In the genomic region with DNA sequence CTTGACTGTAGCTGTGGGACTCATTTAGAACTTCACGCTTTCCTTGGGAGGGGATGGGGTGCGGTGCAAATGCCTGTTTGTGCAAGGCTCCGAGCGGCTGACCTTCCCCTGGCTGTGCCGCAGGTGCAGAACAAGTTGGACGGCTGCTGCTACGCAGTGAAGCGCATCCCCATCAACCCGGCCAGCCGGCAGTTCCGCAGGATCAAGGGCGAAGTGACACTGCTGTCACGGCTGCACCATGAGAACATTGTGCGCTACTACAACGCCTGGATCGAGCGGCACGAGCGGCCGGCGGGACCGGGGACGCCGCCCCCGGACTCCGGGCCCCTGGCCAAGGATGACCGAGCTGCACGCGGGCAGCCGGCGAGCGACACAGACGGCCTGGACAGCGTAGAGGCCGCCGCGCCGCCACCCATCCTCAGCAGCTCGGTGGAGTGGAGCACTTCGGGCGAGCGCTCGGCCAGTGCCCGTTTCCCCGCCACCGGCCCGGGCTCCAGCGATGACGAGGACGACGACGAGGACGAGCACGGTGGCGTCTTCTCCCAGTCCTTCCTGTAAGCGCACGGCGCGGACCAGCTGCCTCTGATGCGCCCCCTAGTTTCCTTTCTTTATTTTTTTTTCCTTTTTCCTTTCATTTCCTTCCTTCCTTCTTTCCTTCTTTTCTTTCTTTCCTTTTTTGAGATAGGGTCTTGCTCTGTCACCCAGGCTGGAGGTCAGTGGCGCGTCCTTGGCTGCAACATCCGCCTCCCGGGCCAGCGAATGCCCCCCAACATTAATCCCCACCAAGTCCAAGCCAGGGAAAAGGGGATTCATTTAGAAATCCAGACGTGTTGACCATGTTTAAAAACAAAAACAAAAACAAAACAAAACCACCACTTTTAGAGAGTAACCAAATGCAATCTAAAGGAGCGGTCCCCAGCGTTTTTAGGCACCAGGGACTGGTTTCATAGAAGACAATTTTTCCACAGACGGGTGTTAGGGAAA, we compare ENCODE assay signal across 7 cellular contexts. TPM values are rescaled to one million over a fixed set of nuclear protein-coding genes. Genes with fewer than 3 reads are reported as not detected.
DNase-seq lines count a peak whose midpoint lies in the region; ATAC-seq and TF ChIP-seq lines count a peak whose summit lies in the region.

No MANE protein-coding gene starts in this region.

- CTCF ChIA-PET in HEK293T (lab: Yijun Ruan, JAX), result interaction anchor here (0.8 kb wide), 1 partner anchor 9 kb away, joined by 3 read pairs; no protein-coding TSS in a partner anchor

- peaks cover 0 to 9% (median 4%) of the 10 kb centered on the region in 4 donors for H3K36me3 ChIP-seq in right lobe of liver

- H3K4me1 ChIP-seq in right lobe of liver, result peaks cover 0 to 4% (median 1%) of the 10 kb centered on the region in 4 donors

- no peaks in the 10 kb centered on the region for H3K27me3 ChIP-seq in right lobe of liver

- POLR2A ChIA-PET in HEK293T (lab: Yijun Ruan, JAX), result no interaction called here

- DNase-seq in HEK293T (ENCODE audit: extremely low spot score) (peak; percentile 33), SK-N-DZ (ENCODE audit: low spot score) (peak; percentile 62), endothelial cell (ENCODE audit: low spot score) (peak; percentile 25), right lobe of liver (peak; percentile 85 to 86 (median 85)), DMS53 treated with DMSO at 0.1 percent for 48 hours (lab: John Stamatoyannopoulos, UW; ENCODE audit: unreplicated experiment) (no peak)
- DNase-seq in stimulated activated CD4-positive, alpha-beta T cell treated with anti-CD3 and anti-CD28 coated beads, Interleukin-1b, Interleukin-23, amount 100 ng/mL, for 48 hours, result no peak

- no peaks in the 10 kb centered on the region for H3K9me3 Mint-ChIP-seq in endothelial cell (ENCODE audit: unreplicated experiment)

- H3K4me1 Mint-ChIP-seq in endothelial cell (ENCODE audit: unreplicated experiment), result peaks cover 4% of the 10 kb centered on the region

- H3K9me3 ChIP-seq in right lobe of liver, result no peaks in the 10 kb centered on the region

- peak overlapping the region; percentile 74 for H3K4me3 Mint-ChIP-seq in endothelial cell (ENCODE audit: unreplicated experiment)

- peak overlapping the region; percentile 74 to 81 (median 76) for H3K27ac ChIP-seq in right lobe of liver
- peak overlapping the region; percentile 83 for H3K27ac ChIP-seq in temporal lobe (ENCODE audit: low read depth, low read length)

- intact Hi-C loops in right lobe of liver (cut with DNase I), result no loop called here

- 20% methylated on average over 19 of the region's 69 CpGs for WGBS in right lobe of liver (ENCODE audit: insufficient coverage, low coverage, low lambda C conversion rate, missing lambda C conversion rate)

- no peak for TF ChIP-seq CTCF in endothelial cell (IDR thresholded peaks at IDR 0.05; ENCODE audit: unreplicated experiment)
- peak; percentile 31 to 61 (median 49) for TF ChIP-seq CTCF in right lobe of liver (IDR thresholded peaks at IDR 0.05)

- H3K27ac Mint-ChIP-seq in endothelial cell (ENCODE audit: unreplicated experiment), result peak overlapping the region; percentile 86

- peak; percentile 90 to 97 (median 95) for ATAC-seq in right lobe of liver

- peak; percentile 64 for TF ChIP-seq POLR2A in right lobe of liver (IDR thresholded peaks at IDR 0.05)

- H3K36me3 Mint-ChIP-seq in endothelial cell (ENCODE audit: low read depth, unreplicated experiment), result peaks cover 11% of the 10 kb centered on the region

- peak overlapping the region; percentile 41 to 63 (median 51) for H3K4me3 ChIP-seq in right lobe of liver

- no peaks in the 10 kb centered on the region for H3K27me3 Mint-ChIP-seq in endothelial cell (ENCODE audit: unreplicated experiment)

TF ChIP-seq in HEK293T, 16 proteins besides CTCF, POLR2A, EP300 and RAD21:
- no peak for TF ChIP-seq LEF1 (IDR thresholded peaks at IDR 0.05; ENCODE audit: borderline replicate concordance)
- no peak for TF ChIP-seq SUZ12 (IDR thresholded peaks at IDR 0.05)
- TF ChIP-seq, protein P1, sequence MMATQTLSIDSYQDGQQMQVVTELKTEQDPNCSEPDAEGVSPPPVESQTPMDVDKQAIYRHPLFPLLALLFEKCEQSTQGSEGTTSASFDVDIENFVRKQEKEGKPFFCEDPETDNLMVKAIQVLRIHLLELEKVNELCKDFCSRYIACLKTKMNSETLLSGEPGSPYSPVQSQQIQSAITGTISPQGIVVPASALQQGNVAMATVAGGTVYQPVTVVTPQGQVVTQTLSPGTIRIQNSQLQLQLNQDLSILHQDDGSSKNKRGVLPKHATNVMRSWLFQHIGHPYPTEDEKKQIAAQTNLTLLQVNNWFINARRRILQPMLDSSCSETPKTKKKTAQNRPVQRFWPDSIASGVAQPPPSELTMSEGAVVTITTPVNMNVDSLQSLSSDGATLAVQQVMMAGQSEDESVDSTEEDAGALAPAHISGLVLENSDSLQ (IDR thresholded peaks at IDR 0.05), result no peak

RNA-seq across cellular contexts. Expression of a gene that starts 42.7 kb away (rescaled TPM):
- 21.5 and 26.1 TPM in 2 replicates for polyA plus RNA-seq in SK-N-DZ (2014; cell fraction: cytosol; rRNA removed)
- polyA plus RNA-seq in SK-N-DZ (2014; cell fraction: nucleus; rRNA removed), result 10.6 and 11.6 TPM in 2 replicates
- 42.0 TPM for total RNA-seq in endothelial cell (ENCODE audit: unreplicated experiment)
- 10 to 100 TPM; 12.6 to 42.3 (median 22.4) TPM for total RNA-seq in right lobe of liver
- 20.2 TPM for total RNA-seq in temporal lobe

RNA-seq across cellular contexts. Expression of a gene that starts 56.5 kb away (rescaled TPM):
- 11.2 and 13.3 TPM in 2 replicates for polyA plus RNA-seq in SK-N-DZ (2014; cell fraction: cytosol; rRNA removed)
- 4.1 and 5.6 TPM in 2 replicates for polyA plus RNA-seq in SK-N-DZ (2014; cell fraction: nucleus; rRNA removed)
- total RNA-seq in endothelial cell (ENCODE audit: unreplicated experiment) (2.4 TPM), right lobe of liver (1 to 10 TPM in 3 of 6 experiments, under 1 TPM in 3; 0.59 to 2.1 (median 1.3) TPM), temporal lobe (32.7 TPM)

Comparison
In these comparisons a context has a peak if more than half of its experiments do, and no peak if none do; other contexts are left out.
1. DNase-seq: peak in HEK293T (single experiment), SK-N-DZ (single experiment), endothelial cell (single experiment) and right lobe of liver (3 of 3); none in stimulated activated CD4-positive, alpha-beta T cell treated with anti-CD3 and anti-CD28 coated beads, Interleukin-1b, Interleukin-23, amount 100 ng/mL, for 48 hours (single experiment) and DMS53 treated with DMSO at 0.1 percent for 48 hours (single experiment).